9 cellular contexts compared by ENCODE assay signal in genomic region chr2:192162392-192163042, GRCh38. TPM values are rescaled to one million over a fixed set of nuclear protein-coding genes. Genes with fewer than 3 reads are reported as not detected.
DNase-seq lines count a peak whose midpoint lies in the region; ATAC-seq and TF ChIP-seq lines count a peak whose summit lies in the region.
"Had no signal": no experiment of that assay in that cellular context is flagged by ENCODE, and none has a peak within 500 bp of the region (broad histone marks: within the 10 kb centered on the region; RNA-seq: fewer than 3 reads in every experiment).

No MANE protein-coding gene starts in this region.

- no peak overlapping the region for H3K4me3 Mint-ChIP-seq in CD8-positive, alpha-beta memory T cell
- H3K4me3 Mint-ChIP-seq in activated T-cell treated with anti-CD3 and anti-CD28 coated beads, Interleukin-2, amount 50 U/mL, for 4 hours: no peak overlapping the region

- H3K4me1 ChIP-seq in CD8-positive, alpha-beta memory T cell (ENCODE audit: insufficient read depth, low read length): peaks cover 10% of the 10 kb centered on the region
- H3K4me1 ChIP-seq in PC-9 (replicated peaks; ENCODE audit: insufficient read depth) (no peaks in the 10 kb centered on the region), thoracic aorta (ENCODE audit: control insufficient read depth in 1 of 2, low read depth in 2 of 2) (peaks cover 0 to 5% of the 10 kb centered on the region in 2 donors)

- no peaks in the 10 kb centered on the region for H3K9me2 ChIP-seq in PC-9 (ENCODE audit: insufficient read depth)

- intact Hi-C loops in PC-9 (cut with micrococcal nuclease; ENCODE audit: unreplicated experiment): loop anchor here (1.0 to 10.0 kb wide), 3 partner anchors 350 to 607 kb away; no protein-coding TSS in a partner anchor

- POLR2A ChIA-PET in CD8-positive, alpha-beta memory T cell (lab: Charles Lee): no interaction called here
- POLR2A ChIA-PET in PC-9 (lab: Charles Lee; ENCODE audit: unreplicated experiment): interaction anchor here (0.5 to 0.7 kb wide), 2 partner anchors 607 to 1142 kb away, joined by 4 to 8 read pairs; no protein-coding TSS in a partner anchor

- H3K27me3 Mint-ChIP-seq in CD8-positive, alpha-beta memory T cell: peaks cover 3 to 32% of the 10 kb centered on the region in 2 donors
- peaks cover 10% of the 10 kb centered on the region for H3K27me3 Mint-ChIP-seq in activated T-cell treated with anti-CD3 and anti-CD28 coated beads, Interleukin-2, amount 50 U/mL, for 4 hours (ENCODE audit: low read depth)

- peak overlapping the region; percentile 34; the same call in 1 of the 2 replicates for H3K4me2 ChIP-seq in PC-9

- BruUV-seq in PC-9 (replicated peaks; lab: Mats Ljungman, UMichigan): no TSS peak

- H3F3A ChIP-seq in PC-9 (ENCODE audit: insufficient read depth, low read depth): no peaks in the 10 kb centered on the region

- TF ChIP-seq CTCF in PC-9 (conservative IDR thresholded peaks at IDR 0.05) (peak; percentile 92), fibroblast of the aortic adventitia (IDR thresholded peaks at IDR 0.05; ENCODE audit: insufficient read depth, low read length) (peak; percentile 93), thoracic aorta (IDR thresholded peaks at IDR 0.05) (peak; percentile 96)

- no peaks in the 10 kb centered on the region for H3K9me3 ChIP-seq in CD8-positive, alpha-beta memory T cell (ENCODE audit: low read length)
- H3K9me3 ChIP-seq in PC-9 (ENCODE audit: insufficient read depth, low read depth) (no peaks in the 10 kb centered on the region; the same call in 1 of the 2 replicates), thoracic aorta (no peaks in the 10 kb centered on the region)

- peak; percentile 45 to 63 (median 49) for DNase-seq in CD8-positive, alpha-beta memory T cell
- peak; percentile 27 for DNase-seq in HPDE6-E6E7 (ENCODE audit: extremely low spot score)
- peak; percentile 31 to 40 for DNase-seq in PC-9
- DNase-seq in activated T-cell treated with anti-CD3 and anti-CD28 coated beads, Interleukin-2, amount 50 U/mL, for 4 hours: peak; percentile 58
- DNase-seq in fibroblast of the aortic adventitia (ENCODE audit: low read depth): peak; percentile 90
- peak; percentile 19 for DNase-seq in occipital lobe (lab: John Stamatoyannopoulos, UW)
- DNase-seq in thoracic aorta (ENCODE audit: low spot score): peak; percentile 13

- no peaks in the 10 kb centered on the region for H3K27me3 ChIP-seq in CD8-positive, alpha-beta memory T cell (ENCODE audit: insufficient read depth, low read length, poor library complexity, severe bottlenecking)
- H3K27me3 ChIP-seq in PC-9 (ENCODE audit: insufficient read depth, low read depth) (no peaks in the 10 kb centered on the region), thoracic aorta (replicated peaks; ENCODE audit: insufficient read depth) (no peaks in the 10 kb centered on the region)

- peaks cover 7 to 8% (median 8%) of the 10 kb centered on the region in 3 donors for H3K4me1 Mint-ChIP-seq in CD8-positive, alpha-beta memory T cell
- H3K4me1 Mint-ChIP-seq in activated T-cell treated with anti-CD3 and anti-CD28 coated beads, Interleukin-2, amount 50 U/mL, for 4 hours (ENCODE audit: low read depth): peaks cover 10% of the 10 kb centered on the region

- H3K27ac ChIP-seq in CD8-positive, alpha-beta memory T cell (ENCODE audit: low read depth, low read length): no peak overlapping the region
- H3K27ac ChIP-seq in PC-9 (no peak overlapping the region), thoracic aorta (no peak overlapping the region)

- no peaks in the 10 kb centered on the region for H3K9me3 Mint-ChIP-seq in CD8-positive, alpha-beta memory T cell
- H3K9me3 Mint-ChIP-seq in activated T-cell treated with anti-CD3 and anti-CD28 coated beads, Interleukin-2, amount 50 U/mL, for 4 hours: no peaks in the 10 kb centered on the region

- H3K36me3 Mint-ChIP-seq in CD8-positive, alpha-beta memory T cell: no peaks in the 10 kb centered on the region
- no peaks in the 10 kb centered on the region for H3K36me3 Mint-ChIP-seq in activated T-cell treated with anti-CD3 and anti-CD28 coated beads, Interleukin-2, amount 50 U/mL, for 4 hours (ENCODE audit: insufficient read depth)

- no peaks in the 10 kb centered on the region for H4K20me1 ChIP-seq in PC-9 (ENCODE audit: insufficient read depth)

- no peak overlapping the region for H3K27ac Mint-ChIP-seq in CD8-positive, alpha-beta memory T cell

- CTCF ChIA-PET in CD8-positive, alpha-beta memory T cell (lab: Charles Lee): interaction anchor here (0.8 to 2.1 kb wide), 24 partner anchors 8 to 998 kb away, joined by 3 to 77 read pairs (median 5); partner anchors contain the start of gene TMEFF2
- CTCF ChIA-PET in PC-9 (lab: Charles Lee): interaction anchor here (0.6 to 1.7 kb wide), 10 partner anchors 191 to 1121 kb away, joined by 3 to 37 read pairs (median 4); no protein-coding TSS in a partner anchor

- no peaks in the 10 kb centered on the region for H3K79me2 ChIP-seq in PC-9 (ENCODE audit: low read depth)

- no peaks in the 10 kb centered on the region for H3K36me3 ChIP-seq in CD8-positive, alpha-beta memory T cell (ENCODE audit: insufficient read depth, low read length)
- H3K36me3 ChIP-seq in PC-9 (ENCODE audit: low read depth): no peaks in the 10 kb centered on the region
- H3K36me3 ChIP-seq in thoracic aorta: no peaks in the 10 kb centered on the region

- peak overlapping the region; percentile 16 for H3K4me3 ChIP-seq in CD8-positive, alpha-beta memory T cell (ENCODE audit: low read length)
- no peak overlapping the region; the same call in 1 of the 2 replicates for H3K4me3 ChIP-seq in PC-9
- H3K4me3 ChIP-seq in fibroblast of the aortic adventitia (ENCODE audit: low read depth, low read length): no peak overlapping the region
- peak overlapping the region; percentile 63 for H3K4me3 ChIP-seq in thoracic aorta

- H2AFZ ChIP-seq in PC-9: no peak overlapping the region

- ATAC-seq in GM19351 (IDR thresholded peaks at IDR 0.05; ENCODE audit: unreplicated experiment): peak; percentile 84
- ATAC-seq in activated T-cell treated with anti-CD3 and anti-CD28 coated beads, Interleukin-2, amount 50 U/mL, for 4 hours: peak; percentile 65 to 70
- ATAC-seq in thoracic aorta (ENCODE audit: insufficient number of reproducible peaks, low FRiP score, low read depth): no peak

RNA-seq across cellular contexts. Expression of gene TMEFF2, which starts 32.2 kb away (rescaled TPM):
- total RNA-seq in CD8-positive, alpha-beta memory T cell: not detected
- polyA plus RNA-seq in CD8-positive, alpha-beta memory T cell: not detected
- total RNA-seq in PC-9 (2021): not detected in 2 replicates
- total RNA-seq in activated T-cell treated with anti-CD3 and anti-CD28 coated beads, Interleukin-2, amount 50 U/mL, for 4 hours: not detected
- 4.7 and 9.4 TPM in 2 replicates for total RNA-seq in fibroblast of the aortic adventitia (ENCODE audit: low replicate concordance)
- 50.4 TPM for total RNA-seq in occipital lobe
- under 1 TPM in 1 of 2 donors, not detected in 1; 0.21 TPM for total RNA-seq in thoracic aorta
- total RNA-seq: activated CD8-positive, alpha-beta memory T cell treated with anti-CD3 and anti-CD28 coated beads for 36 hours had no signal

Comparison
In these comparisons a context has a peak if more than half of its experiments do, and no peak if none do; other contexts are left out.
1. DNase-seq: peak in every context shown above with its lines; median percentile 90 in fibroblast of the aortic adventitia; 58 in activated T-cell treated with anti-CD3 and anti-CD28 coated beads, Interleukin-2, amount 50 U/mL, for 4 hours; 49 in CD8-positive, alpha-beta memory T cell; 36 in PC-9; 27 in HPDE6-E6E7; 19 in occipital lobe; 13 in thoracic aorta.
2. H3K4me3 ChIP-seq: peak in CD8-positive, alpha-beta memory T cell (single experiment) and thoracic aorta (single experiment); none in PC-9 (single experiment) and fibroblast of the aortic adventitia (single experiment).
3. Peak in every context shown above with its lines, with median percentiles within 50 percentile points of each other: CTCF ChIP-seq.